11 cellular contexts compared by ENCODE assay signal in the genomic region with DNA sequence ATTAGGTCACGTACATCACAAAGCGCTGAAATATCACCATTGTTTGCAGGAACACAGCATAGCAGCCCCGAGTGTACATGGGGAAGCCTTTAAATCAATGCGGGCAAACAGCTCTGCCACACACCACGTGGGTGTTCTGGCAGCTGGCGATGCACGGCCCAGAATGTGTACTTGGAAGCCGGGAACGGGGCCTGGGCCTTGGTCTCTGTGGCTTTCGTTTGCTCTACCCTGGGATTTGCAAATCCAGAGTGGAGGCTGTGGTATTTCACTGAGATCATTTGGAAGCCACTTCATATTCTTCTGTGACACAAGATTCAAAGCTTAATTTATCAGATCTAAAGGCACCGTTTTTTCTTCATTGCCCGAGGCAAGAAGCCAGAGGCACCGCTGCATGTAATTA.
DNase-seq lines count a peak whose midpoint lies in the region; ATAC-seq and TF ChIP-seq lines count a peak whose summit lies in the region.
"Had no signal": no experiment of that assay in that cellular context is flagged by ENCODE, and none has a peak within 500 bp of the region (broad histone marks: within the 10 kb centered on the region; RNA-seq: fewer than 3 reads in every experiment).

No MANE protein-coding gene starts in this region.

- H3K27ac ChIP-seq in GM23248 (no peak overlapping the region), prostate gland (no peak overlapping the region), RWPE1 (no peak overlapping the region), heart right ventricle (no peak overlapping the region), MM.1S (ENCODE audit: low read length) (no peak overlapping the region)
- H3K27ac ChIP-seq: BLaER1 treated with 17β-estradiol and CSF1 and Interleukin-3, amounts not matched to agents 10 nM and 100 nM had no signal

- H3K9me2 ChIP-seq in GM23248 (ENCODE audit: insufficient read depth): no peaks in the 10 kb centered on the region
- H3K9me2 ChIP-seq in MM.1S (replicated peaks; ENCODE audit: insufficient read depth, low read length): no peaks in the 10 kb centered on the region

- POLR2A ChIA-PET in RWPE1 (lab: Yijun Ruan, JAX; ENCODE audit: low non-redundant PET): interaction anchor here (0.7 kb wide), 1 partner anchor 136 kb away, joined by 3 read pairs; no protein-coding TSS in a partner anchor

- WGBS in GM23248 (ENCODE audit: low coverage in 1 of 2, low lambda C conversion rate in 2 of 2, missing lambda C conversion rate in 2 of 2), 2 experiments: 7% methylated on average over 13 of the region's 13 CpGs
- 35% methylated on average over 13 of the region's 13 CpGs for WGBS in prostate gland
- 73 to 78% methylated on average over 13 of the region's 13 CpGs for WGBS in heart right ventricle, 2 donors

- no peaks in the 10 kb centered on the region for H3K9me3 ChIP-seq in GM23248 (ENCODE audit: low read depth)
- H3K9me3 ChIP-seq in prostate gland: no peaks in the 10 kb centered on the region
- H3K9me3 ChIP-seq in heart right ventricle: peaks cover 0 to 7% (median 0%) of the 10 kb centered on the region in 11 donors
- no peaks in the 10 kb centered on the region for H3K9me3 ChIP-seq in MM.1S (replicated peaks; ENCODE audit: insufficient read depth, low read length)

- no peak for TF ChIP-seq POLR2A in prostate gland (IDR thresholded peaks at IDR 0.05)

- H3K4me1 ChIP-seq in GM23248 (ENCODE audit: insufficient read depth) (no peaks in the 10 kb centered on the region), prostate gland (replicated peaks) (no peaks in the 10 kb centered on the region), heart right ventricle (no peaks in the 10 kb centered on the region), MM.1S (ENCODE audit: low read length) (no peaks in the 10 kb centered on the region)
- H3K4me1 ChIP-seq: BLaER1 treated with 17β-estradiol and CSF1 and Interleukin-3, amounts not matched to agents 10 nM and 100 nM had no signal

- H2AFZ ChIP-seq in GM23248: no peak overlapping the region
- no peak overlapping the region for H2AFZ ChIP-seq in MM.1S (ENCODE audit: low read length)

- CTCF ChIA-PET in RWPE1 (lab: Yijun Ruan, JAX): no interaction called here

- H3K36me3 ChIP-seq in GM23248 (ENCODE audit: low read depth) (no peaks in the 10 kb centered on the region), prostate gland (no peaks in the 10 kb centered on the region), heart right ventricle (no peaks in the 10 kb centered on the region), MM.1S (replicated peaks; ENCODE audit: insufficient read depth, low read length) (no peaks in the 10 kb centered on the region)
- H3K36me3 ChIP-seq: BLaER1 treated with 17β-estradiol and CSF1 and Interleukin-3, amounts not matched to agents 10 nM and 100 nM had no signal

- no peaks in the 10 kb centered on the region for H3K27me3 ChIP-seq in GM23248 (replicated peaks; ENCODE audit: insufficient read depth)
- H3K27me3 ChIP-seq in prostate gland (replicated peaks; ENCODE audit: insufficient read depth): no peaks in the 10 kb centered on the region
- H3K27me3 ChIP-seq in heart right ventricle: peaks cover 0 to 30% (median 11%) of the 10 kb centered on the region in 7 donors
- no peaks in the 10 kb centered on the region for H3K27me3 ChIP-seq in MM.1S (replicated peaks; ENCODE audit: insufficient read depth, low read length)
- H3K27me3 ChIP-seq: BLaER1 treated with 17β-estradiol and CSF1 and Interleukin-3, amounts not matched to agents 10 nM and 100 nM had no signal

- H3K4me2 ChIP-seq in GM23248 (ENCODE audit: unreplicated experiment): no peak overlapping the region
- H3K4me2 ChIP-seq in MM.1S (ENCODE audit: low read depth, low read length): no peak overlapping the region
- H3K4me2 ChIP-seq: BLaER1 treated with 17β-estradiol and CSF1 and Interleukin-3, amounts not matched to agents 10 nM and 100 nM had no signal

- H3K4me3 ChIP-seq in GM23248: no peak overlapping the region
- H3K4me3 ChIP-seq in prostate gland: no peak overlapping the region
- no peak overlapping the region for H3K4me3 ChIP-seq in heart right ventricle
- H3K4me3 ChIP-seq in MM.1S (ENCODE audit: low read length): no peak overlapping the region
- H3K4me3 ChIP-seq: BLaER1 treated with 17β-estradiol and CSF1 and Interleukin-3, amounts not matched to agents 10 nM and 100 nM had no signal

- H3F3A ChIP-seq in GM23248 (ENCODE audit: insufficient read depth): no peaks in the 10 kb centered on the region
- H3F3A ChIP-seq in MM.1S (ENCODE audit: insufficient read depth, low read length): no peaks in the 10 kb centered on the region

- ATAC-seq in heart right ventricle (no peak), GM18517 (IDR thresholded peaks at IDR 0.05; ENCODE audit: unreplicated experiment) (no peak)
- ATAC-seq: stimulated activated effector memory CD8-positive, alpha-beta T cell treated with anti-CD3 and anti-CD28 coated beads, Interleukin-12 subunit alpha, Interleukin-12 subunit beta, amount 100 ng/mL, for 72 hours had no signal

- DNase-seq in GM23248 (peak; percentile 1), NCI-H510A treated with DMSO at 0.1 percent for 48 hours (lab: John Stamatoyannopoulos, UW) (peak; percentile 16), ecto neural progenitor cell (ENCODE audit: low spot score) (peak; percentile 41), prostate gland (ENCODE audit: low spot score) (peak; percentile 59), RWPE1 (ENCODE audit: low spot score) (no peak), heart right ventricle (no peak), MM.1S (no peak)
- DNase-seq: activated CD4-positive, alpha-beta T cell treated with anti-CD3 and anti-CD28 coated beads, Interleukin-2, amount 50 U/mL, for 4 hours had no signal

- H4K20me1 ChIP-seq in GM23248 (ENCODE audit: insufficient read depth) (no peaks in the 10 kb centered on the region), MM.1S (ENCODE audit: insufficient read depth, low read length) (no peaks in the 10 kb centered on the region)
- H4K20me1 ChIP-seq: BLaER1 treated with 17β-estradiol and CSF1 and Interleukin-3, amounts not matched to agents 10 nM and 100 nM had no signal

- intact Hi-C loops in prostate gland (cut with DNase I): no loop called here
- intact Hi-C loops in heart right ventricle (cut with DNase I): no loop called here

- in situ Hi-C loops in GM23248 (cut with MboI): no loop called here

- H3K9ac ChIP-seq in GM23248 (no peak overlapping the region), MM.1S (ENCODE audit: low read length) (no peak overlapping the region)
- H3K9ac ChIP-seq: BLaER1 treated with 17β-estradiol and CSF1 and Interleukin-3, amounts not matched to agents 10 nM and 100 nM had no signal

- TF ChIP-seq CTCF in prostate gland (IDR thresholded peaks at IDR 0.05) (no peak), RWPE1 (conservative IDR thresholded peaks at IDR 0.05; ENCODE audit: low read depth) (no peak), heart right ventricle (IDR thresholded peaks at IDR 0.05) (no peak), MM.1S (IDR thresholded peaks at IDR 0.05; ENCODE audit: low read length) (no peak)

- H3K79me2 ChIP-seq in GM23248 (ENCODE audit: insufficient read depth): no peaks in the 10 kb centered on the region
- no peaks in the 10 kb centered on the region for H3K79me2 ChIP-seq in MM.1S (ENCODE audit: low read length)

Comparison
In these comparisons a context has a peak if more than half of its experiments do, and no peak if none do; other contexts are left out.
1. DNase-seq: peak in GM23248 (single experiment), NCI-H510A treated with DMSO at 0.1 percent for 48 hours (single experiment), ecto neural progenitor cell (single experiment) and prostate gland (single experiment); none in RWPE1 (single experiment), heart right ventricle (0 of 2) and MM.1S (single experiment).